In genomic region chr19:32061304-32061703, GRCh38 we compare ENCODE assay signal across 13 cellular contexts.
"Had no signal": no experiment of that assay in that cellular context is flagged by ENCODE, and none has a peak within 500 bp of the region (broad histone marks: within the 10 kb centered on the region; RNA-seq: fewer than 3 reads in every experiment).

No MANE protein-coding gene starts in this region.

- H3K4me3 ChIP-seq: cardiac muscle cell, right lobe of liver, suprapubic skin had no signal

- H3K27ac ChIP-seq: cardiac muscle cell, right lobe of liver, suprapubic skin had no signal

- H3K9me3 ChIP-seq: right lobe of liver, suprapubic skin had no signal

- H3K27me3 ChIP-seq: cardiac muscle cell, right lobe of liver, suprapubic skin had no signal

- H3K4me1 ChIP-seq: right lobe of liver, suprapubic skin had no signal

- H3K36me3 ChIP-seq: cardiac muscle cell, right lobe of liver, suprapubic skin had no signal

- DNase-seq: activated CD4-positive, alpha-beta memory T cell treated with anti-CD3 and anti-CD28 coated beads, Interleukin-2, amount 10 ng/mL, durations not matched to agents 7 days and 5 days; activated CD4-positive, alpha-beta T cell treated with anti-CD3 and anti-CD28 coated beads for 4 hours; activated naive CD4-positive, alpha-beta T cell treated with anti-CD3 and anti-CD28 coated beads, Interleukin-2, amount 10 ng/mL, durations not matched to agents 7 days and 5 days; activated T-cell treated with anti-CD3 and anti-CD28 coated beads, Interleukin-2, amount 50 U/mL, for 24 hours; foreskin fibroblast; glutamatergic neuron; hypothalamus; kidney glomerular epithelial cell; nephron progenitor cell; right lobe of liver; trophoblast cell had no signal
